ENCODE assay signal across 24 cellular contexts in genomic region chr1:22291926-22292788, GRCh38.
A peak's percentile ranks its signal among the peaks of the same experiment; 100 is the strongest.
DNase-seq lines count a peak whose midpoint lies in the region; ATAC-seq, FAIRE-seq and TF ChIP-seq lines count a peak whose summit lies in the region.
"Had no signal": no experiment of that assay in that cellular context is flagged by ENCODE, and none has a peak within 500 bp of the region (broad histone marks: within the 10 kb centered on the region; RNA-seq: fewer than 3 reads in every experiment).

No MANE protein-coding gene starts in this region.

- H3K4me1 ChIP-seq in PC-9 (replicated peaks; ENCODE audit: insufficient read depth): peaks cover 20% of the 10 kb centered on the region
- H3K4me1 ChIP-seq in pancreas: peaks cover 0 to 7% (median 0%) of the 10 kb centered on the region in 3 donors
- H3K4me1 ChIP-seq in colonic mucosa: no peaks in the 10 kb centered on the region

- TF ChIP-seq CTCF in PC-9 (conservative IDR thresholded peaks at IDR 0.05) (no peak), pancreas (IDR thresholded peaks at IDR 0.05) (no peak), colonic mucosa (IDR thresholded peaks at IDR 0.05) (no peak)

- POLR2A ChIA-PET in PC-9 (lab: Charles Lee; ENCODE audit: unreplicated experiment): interaction anchor here (0.6 kb wide), 1 partner anchor 123 kb away, joined by 5 read pairs; no protein-coding TSS in a partner anchor

- H3K36me3 ChIP-seq in PC-9 (ENCODE audit: low read depth) (no peaks in the 10 kb centered on the region), pancreas (no peaks in the 10 kb centered on the region), colonic mucosa (no peaks in the 10 kb centered on the region)
- H3K36me3 ChIP-seq: breast epithelium had no signal

- no peak for FAIRE-seq in pancreas (lab: Jason Lieb, UNC)
- FAIRE-seq: endometrium, GM12878 had no signal

- no peaks in the 10 kb centered on the region for H3K9me2 ChIP-seq in PC-9 (ENCODE audit: insufficient read depth)

- no TSS peak for BruUV-seq in PC-9 (replicated peaks; lab: Mats Ljungman, UMichigan)

- CTCF ChIA-PET in PC-9 (lab: Charles Lee): no interaction called here

- no peaks in the 10 kb centered on the region for H3K9me3 ChIP-seq in PC-9 (ENCODE audit: insufficient read depth, low read depth)
- no peaks in the 10 kb centered on the region for H3K9me3 ChIP-seq in pancreas
- H3K9me3 ChIP-seq in colonic mucosa: no peaks in the 10 kb centered on the region
- H3K9me3 ChIP-seq: breast epithelium had no signal

- H3F3A ChIP-seq in PC-9 (ENCODE audit: insufficient read depth, low read depth): peaks cover 10% of the 10 kb centered on the region; the same call in 1 of the 2 replicates

- no peaks in the 10 kb centered on the region for H3K79me2 ChIP-seq in PC-9 (ENCODE audit: low read depth)

- H3K4me3 ChIP-seq in PC-9 (no peak overlapping the region), pancreas (no peak overlapping the region), colonic mucosa (no peak overlapping the region)
- H3K4me3 ChIP-seq: breast epithelium, GM12878 had no signal

- H3K9ac ChIP-seq in colonic mucosa (ENCODE audit: low read depth in 2 of 2, low read length in 2 of 2): no peak overlapping the region

- ATAC-seq in pancreas: peak in 3 of 4 donors; percentile 67 to 72 (median 72)
- ATAC-seq in GM21619 (IDR thresholded peaks at IDR 0.05; ENCODE audit: unreplicated experiment): no peak
- ATAC-seq: GM12878, left cardiac atrium, natural killer cell had no signal

- H3K27ac ChIP-seq in PC-9 (no peak overlapping the region), pancreas (no peak overlapping the region), colonic mucosa (no peak overlapping the region)
- H3K27ac ChIP-seq: breast epithelium had no signal

- H3K27me3 ChIP-seq in PC-9 (ENCODE audit: insufficient read depth, low read depth) (no peaks in the 10 kb centered on the region), pancreas (no peaks in the 10 kb centered on the region), colonic mucosa (no peaks in the 10 kb centered on the region)
- H3K27me3 ChIP-seq: breast epithelium had no signal

- 28 to 31% methylated on average over 17 of the region's 17 CpGs for WGBS in pancreas, 2 donors

- no peaks in the 10 kb centered on the region for H4K20me1 ChIP-seq in PC-9 (ENCODE audit: insufficient read depth)

- no peak overlapping the region for H2AFZ ChIP-seq in PC-9

- intact Hi-C loops in PC-9 (cut with micrococcal nuclease; ENCODE audit: unreplicated experiment): no loop called here
- intact Hi-C loops in pancreas (cut with DNase I): no loop called here
- intact Hi-C loops in colonic mucosa (cut with DNase I): no loop called here

- peak overlapping the region; percentile 19; the same call in 1 of the 2 replicates for H3K4me2 ChIP-seq in PC-9

- peak; percentile 78 for DNase-seq in DMS53 (lab: John Stamatoyannopoulos, UW)
- DNase-seq in PC-9: no peak
- peak; percentile 84 for DNase-seq in islet precursor cell
- DNase-seq in pancreas: no peak
- no peak for DNase-seq in DMS114 treated with DMSO at 0.1 percent for 48 hours (lab: John Stamatoyannopoulos, UW; ENCODE audit: unreplicated experiment)
- DNase-seq in NCI-H187 (lab: John Stamatoyannopoulos, UW): no peak
- no peak for DNase-seq in colonic mucosa
- DNase-seq: activated CD4-positive, alpha-beta memory T cell treated with anti-CD3 and anti-CD28 coated beads, Interleukin-2, amount 10 ng/mL, durations not matched to agents 7 days and 5 days; activated naive CD4-positive, alpha-beta T cell; activated T-cell treated with anti-CD3 and anti-CD28 coated beads, Interleukin-2, amount 50 U/mL, for 24 hours; amniotic stem cell; CD4-positive, alpha-beta T cell; cortex of kidney; DMS79 treated with DMSO at 0.1 percent for 48 hours; left cardiac atrium; midbrain; natural killer cell; NCI-H524 treated with DMSO at 0.1 percent for 48 hours; RPMI8226; substantia nigra had no signal

Comparison
In these comparisons a context has a peak if more than half of its experiments do, and no peak if none do; other contexts are left out.
1. DNase-seq: peak in DMS53 (single experiment) and islet precursor cell (single experiment); none in PC-9 (0 of 2), pancreas (0 of 6), DMS114 treated with DMSO at 0.1 percent for 48 hours (single experiment), NCI-H187 (0 of 2) and colonic mucosa (single experiment).